8 cellular contexts compared by ENCODE assay signal in genomic region chr14:69498286-69498685, GRCh38. TPM values are rescaled to one million over a fixed set of nuclear protein-coding genes. Genes with fewer than 3 reads are reported as not detected.
A peak's percentile ranks its signal among the peaks of the same experiment; 100 is the strongest.
DNase-seq lines count a peak whose midpoint lies in the region; ATAC-seq, FAIRE-seq and TF ChIP-seq lines count a peak whose summit lies in the region.
"Not testable (repeated sequence)": the region's sequence is repeated elsewhere in the genome, so short reads cannot be mapped to it uniquely, and the experiment has no call there.
"Had no signal": no experiment of that assay in that cellular context is flagged by ENCODE, and none has a peak within 500 bp of the region (broad histone marks: within the 10 kb centered on the region; RNA-seq: fewer than 3 reads in every experiment).

No MANE protein-coding gene starts in this region.

- ATAC-seq in RWPE2 (ENCODE audit: low read depth), result not testable (repeated sequence)

- 88 to 96% (median 90%) methylated on average over 4 of the region's 4 CpGs for WGBS in spleen, 5 donors

- not testable (repeated sequence) for H3K9ac ChIP-seq in kidney (ENCODE audit: low read length in 2 of 2)

- not testable (repeated sequence) for H3K9me3 ChIP-seq in RWPE2 (ENCODE audit: severe bottlenecking); kidney (ENCODE audit: control insufficient read depth in 1 of 2, low read length in 2 of 2); spleen

- peak; percentile 28 for FAIRE-seq in HTR-8/SVneo (lab: Jason Lieb, UNC)
- not testable (repeated sequence) for FAIRE-seq in kidney (lab: Jason Lieb, UNC)

- H3K27ac ChIP-seq in RWPE2 (ENCODE audit: poor library complexity, severe bottlenecking); kidney (ENCODE audit: low read depth in 2 of 2, low read length in 2 of 2); spleen: not testable (repeated sequence)

- H3K36me3 Mint-ChIP-seq in chondrocyte (ENCODE audit: low read depth); progenitor cell of endocrine pancreas (ENCODE audit: insufficient read depth): not testable (repeated sequence)

- H3K4me3 ChIP-seq in RWPE2 (ENCODE audit: severe bottlenecking); kidney (ENCODE audit: low read length in 2 of 2); spleen: not testable (repeated sequence)

- not testable (repeated sequence) for TF ChIP-seq CTCF in RWPE2 (IDR thresholded peaks at IDR 0.05; ENCODE audit: poor library complexity, severe bottlenecking); chondrocyte (IDR thresholded peaks at IDR 0.05); kidney (IDR thresholded peaks at IDR 0.05; ENCODE audit: borderline replicate concordance, extremely low read depth, insufficient read depth); progenitor cell of endocrine pancreas (IDR thresholded peaks at IDR 0.05; ENCODE audit: unreplicated experiment); spleen (IDR thresholded peaks at IDR 0.05 in 8 of 11, conservative IDR thresholded peaks at IDR 0.05 in 3 of 11)

- TF ChIP-seq POLR2A in spleen (IDR thresholded peaks at IDR 0.05), result not testable (repeated sequence)

- H3K9me3 Mint-ChIP-seq in chondrocyte (ENCODE audit: low read depth); progenitor cell of endocrine pancreas (ENCODE audit: low read depth): not testable (repeated sequence)

- H3K27ac Mint-ChIP-seq in chondrocyte (ENCODE audit: unreplicated experiment), result not testable (repeated sequence)
- H3K27ac Mint-ChIP-seq in progenitor cell of endocrine pancreas, result peak overlapping the region; percentile 80

- H3K4me1 Mint-ChIP-seq in chondrocyte (ENCODE audit: low read depth), result peaks cover 14% of the 10 kb centered on the region
- H3K4me1 Mint-ChIP-seq in progenitor cell of endocrine pancreas (ENCODE audit: low read depth), result not testable (repeated sequence)

- not testable (repeated sequence) for H3K27me3 ChIP-seq in RWPE2 (ENCODE audit: insufficient read depth, poor library complexity, severe bottlenecking)
- peaks cover 0 to 35% (median 0%) of the 10 kb centered on the region in 7 donors for H3K27me3 ChIP-seq in spleen (replicated peaks in 1 of 7)

- DNase-seq in HTR-8/SVneo (ENCODE audit: insufficient read length, low spot score); progenitor cell of endocrine pancreas (ENCODE audit: low spot score, unreplicated experiment): not testable (repeated sequence)
- peak; percentile 8 for DNase-seq in RWPE2 (ENCODE audit: low spot score)
- DNase-seq in chondrocyte (ENCODE audit: low spot score), result peak; percentile 15
- DNase-seq in kidney, result peak; percentile 5
- DNase-seq in spleen, result peak; percentile 9

- intact Hi-C loops in kidney (cut with DNase I); spleen (cut with DNase I; ENCODE audit: low total_unique reads): not testable (repeated sequence)

- H3K27me3 Mint-ChIP-seq in chondrocyte (ENCODE audit: low read depth), result not testable (repeated sequence)
- H3K27me3 Mint-ChIP-seq in progenitor cell of endocrine pancreas, result peaks cover 17% of the 10 kb centered on the region

- H3K36me3 ChIP-seq in RWPE2 (ENCODE audit: low read depth); kidney (ENCODE audit: control insufficient read depth in 1 of 2, insufficient read depth in 2 of 2, low read length in 2 of 2); spleen: not testable (repeated sequence)

- not testable (repeated sequence) for H3K4me3 Mint-ChIP-seq in chondrocyte (ENCODE audit: unreplicated experiment); progenitor cell of endocrine pancreas (ENCODE audit: low read depth)

- H3K4me1 ChIP-seq in RWPE2 (ENCODE audit: insufficient read depth, poor library complexity, severe bottlenecking); kidney (ENCODE audit: control insufficient read depth in 1 of 2, insufficient read depth in 1 of 2, low read depth in 1 of 2, low read length in 2 of 2); spleen: not testable (repeated sequence)

RNA-seq across cellular contexts. Expression of gene PLEKHD1, which starts 13.8 kb away (rescaled TPM):
- total RNA-seq in chondrocyte (0.08 to 0.15 TPM (median 0.10 TPM) in 3 replicates), kidney (0.25 TPM), progenitor cell of endocrine pancreas (1.5 and 2.0 TPM in 2 replicates), spleen (under 1 TPM in 6 of 7 donors, not detected in 1; 0.07 to 0.46 (median 0.22) TPM)
- polyA plus RNA-seq in kidney (ENCODE audit: insufficient read depth, low read depth, low replicate concordance) (3.4 TPM), spleen (under 1 TPM; 0.06 to 0.17 (median 0.09) TPM)
- polyA plus RNA-seq: AG04450, CD14-positive monocyte had no signal
